Comparison of ENCODE assay signal across 10 cellular contexts in genomic region chr10:110733256-110733952, GRCh38.
A peak's percentile ranks its signal among the peaks of the same experiment; 100 is the strongest.
DNase-seq lines count a peak whose midpoint lies in the region; ATAC-seq and TF ChIP-seq lines count a peak whose summit lies in the region.
"Had no signal": no experiment of that assay in that cellular context is flagged by ENCODE, and none has a peak within 500 bp of the region (broad histone marks: within the 10 kb centered on the region; RNA-seq: fewer than 3 reads in every experiment).

No MANE protein-coding gene starts in this region.

- no peak for TF ChIP-seq POLR2A in tibial nerve (IDR thresholded peaks at IDR 0.05)

- no peak overlapping the region for H3K4me3 ChIP-seq in tibial nerve
- H3K4me3 ChIP-seq: BLaER1 had no signal

- CTCF ChIA-PET in activated CD4-positive, alpha-beta T cell treated with anti-CD3 and anti-CD28 coated beads, Interleukin-2, amount 10 ng/mL, durations not matched to agents 7 days and 5 days (lab: Charles Lee) = interaction anchor here (0.6 to 0.9 kb wide), 2 partner anchors 12 to 18 kb away, joined by 3 read pairs; no protein-coding TSS in a partner anchor
- CTCF ChIA-PET in activated CD4-positive, alpha-beta memory T cell treated with anti-CD3 and anti-CD28 coated beads, Interleukin-2, amount 10 ng/mL, durations not matched to agents 7 days and 5 days (lab: Charles Lee) = interaction anchor here (0.8 to 1.2 kb wide), 3 partner anchors 12 to 123 kb away, joined by 3 to 5 read pairs (median 3); no protein-coding TSS in a partner anchor

- peaks cover 11% of the 10 kb centered on the region for H3K4me1 Mint-ChIP-seq in activated CD4-positive, alpha-beta T cell treated with anti-CD3 and anti-CD28 coated beads, Interleukin-2, amount 10 ng/mL, durations not matched to agents 7 days and 5 days
- H3K4me1 Mint-ChIP-seq in activated CD4-positive, alpha-beta memory T cell treated with anti-CD3 and anti-CD28 coated beads, Interleukin-2, amount 10 ng/mL, durations not matched to agents 7 days and 5 days = peaks cover 16% of the 10 kb centered on the region

- H3K27me3 Mint-ChIP-seq in activated CD4-positive, alpha-beta T cell treated with anti-CD3 and anti-CD28 coated beads, Interleukin-2, amount 10 ng/mL, durations not matched to agents 7 days and 5 days = peaks cover 26% of the 10 kb centered on the region
- peaks cover 27% of the 10 kb centered on the region for H3K27me3 Mint-ChIP-seq in activated CD4-positive, alpha-beta memory T cell treated with anti-CD3 and anti-CD28 coated beads, Interleukin-2, amount 10 ng/mL, durations not matched to agents 7 days and 5 days

- H3K27me3 ChIP-seq in tibial nerve = peaks cover 0 to 6% of the 10 kb centered on the region in 2 donors
- H3K27me3 ChIP-seq: BLaER1 had no signal

- WGBS in tibial nerve, 2 donors = 72 to 77% methylated on average over 16 of the region's 16 CpGs

- peak overlapping the region; percentile 37 for H3K4me3 Mint-ChIP-seq in activated CD4-positive, alpha-beta T cell treated with anti-CD3 and anti-CD28 coated beads, Interleukin-2, amount 10 ng/mL, durations not matched to agents 7 days and 5 days
- H3K4me3 Mint-ChIP-seq in activated CD4-positive, alpha-beta memory T cell treated with anti-CD3 and anti-CD28 coated beads, Interleukin-2, amount 10 ng/mL, durations not matched to agents 7 days and 5 days = peak overlapping the region; percentile 25

- no peaks in the 10 kb centered on the region for H3K36me3 ChIP-seq in tibial nerve
- H3K36me3 ChIP-seq: BLaER1 had no signal

- no peak for TF ChIP-seq EP300 in tibial nerve (IDR thresholded peaks at IDR 0.05)

- no peak for DNase-seq in activated CD4-positive, alpha-beta T cell treated with anti-CD3 and anti-CD28 coated beads, Interleukin-2, amount 10 ng/mL, durations not matched to agents 7 days and 5 days
- DNase-seq in activated CD4-positive, alpha-beta T cell treated with anti-CD3 and anti-CD28 coated beads, Interleukin-2, amount 50 U/mL, for 4 hours = no peak
- no peak for DNase-seq in activated CD4-positive, alpha-beta memory T cell treated with anti-CD3 and anti-CD28 coated beads, Interleukin-2, amount 10 ng/mL, durations not matched to agents 7 days and 5 days
- DNase-seq in hepatic stellate cell (ENCODE audit: low spot score) (peak; percentile 23), superior temporal gyrus (ENCODE audit: extremely low spot score) (peak; percentile 25), tibial nerve (ENCODE audit: low spot score in 2 of 2) (no peak), inferior parietal cortex (ENCODE audit: extremely low spot score) (no peak)

- no peak overlapping the region for H3K27ac Mint-ChIP-seq in activated CD4-positive, alpha-beta T cell treated with anti-CD3 and anti-CD28 coated beads, Interleukin-2, amount 10 ng/mL, durations not matched to agents 7 days and 5 days
- no peak overlapping the region for H3K27ac Mint-ChIP-seq in activated CD4-positive, alpha-beta memory T cell treated with anti-CD3 and anti-CD28 coated beads, Interleukin-2, amount 10 ng/mL, durations not matched to agents 7 days and 5 days

- no peak for ATAC-seq in GM18867 (IDR thresholded peaks at IDR 0.05; ENCODE audit: unreplicated experiment)

- POLR2A ChIA-PET in activated CD4-positive, alpha-beta T cell treated with anti-CD3 and anti-CD28 coated beads, Interleukin-2, amount 10 ng/mL, durations not matched to agents 7 days and 5 days (lab: Charles Lee) = interaction anchor here (0.6 kb wide), 1 partner anchor 450 kb away, joined by 3 read pairs; no protein-coding TSS in a partner anchor
- POLR2A ChIA-PET in activated CD4-positive, alpha-beta memory T cell treated with anti-CD3 and anti-CD28 coated beads, Interleukin-2, amount 10 ng/mL, durations not matched to agents 7 days and 5 days (lab: Charles Lee) = no interaction called here

- H3K9me3 Mint-ChIP-seq in activated CD4-positive, alpha-beta T cell treated with anti-CD3 and anti-CD28 coated beads, Interleukin-2, amount 10 ng/mL, durations not matched to agents 7 days and 5 days = no peaks in the 10 kb centered on the region
- H3K9me3 Mint-ChIP-seq in activated CD4-positive, alpha-beta memory T cell treated with anti-CD3 and anti-CD28 coated beads, Interleukin-2, amount 10 ng/mL, durations not matched to agents 7 days and 5 days = no peaks in the 10 kb centered on the region

- TF ChIP-seq CTCF in tibial nerve (IDR thresholded peaks at IDR 0.05) = no peak

- no peak overlapping the region for H3K27ac ChIP-seq in tibial nerve
- H3K27ac ChIP-seq: BLaER1, RWPE1 had no signal

- no peaks in the 10 kb centered on the region for H3K36me3 Mint-ChIP-seq in activated CD4-positive, alpha-beta T cell treated with anti-CD3 and anti-CD28 coated beads, Interleukin-2, amount 10 ng/mL, durations not matched to agents 7 days and 5 days (ENCODE audit: low read depth)
- H3K36me3 Mint-ChIP-seq in activated CD4-positive, alpha-beta memory T cell treated with anti-CD3 and anti-CD28 coated beads, Interleukin-2, amount 10 ng/mL, durations not matched to agents 7 days and 5 days (ENCODE audit: low read depth) = no peaks in the 10 kb centered on the region

- H3K4me1 ChIP-seq in tibial nerve = peaks cover 0 to 4% (median 0%) of the 10 kb centered on the region in 4 donors
- H3K4me1 ChIP-seq: BLaER1 had no signal

- no peaks in the 10 kb centered on the region for H3K9me3 ChIP-seq in tibial nerve
- H3K9me3 ChIP-seq: BLaER1 had no signal

Comparison
In these comparisons a context has a peak if more than half of its experiments do, and no peak if none do; other contexts are left out.
1. DNase-seq: peak in hepatic stellate cell (single experiment) and superior temporal gyrus (single experiment); none in activated CD4-positive, alpha-beta T cell treated with anti-CD3 and anti-CD28 coated beads, Interleukin-2, amount 10 ng/mL, durations not matched to agents 7 days and 5 days (single experiment), activated CD4-positive, alpha-beta T cell treated with anti-CD3 and anti-CD28 coated beads, Interleukin-2, amount 50 U/mL, for 4 hours (0 of 2), activated CD4-positive, alpha-beta memory T cell treated with anti-CD3 and anti-CD28 coated beads, Interleukin-2, amount 10 ng/mL, durations not matched to agents 7 days and 5 days (single experiment), tibial nerve (0 of 2) and inferior parietal cortex (single experiment).